9 cellular contexts compared by ENCODE assay signal in the genomic region with DNA sequence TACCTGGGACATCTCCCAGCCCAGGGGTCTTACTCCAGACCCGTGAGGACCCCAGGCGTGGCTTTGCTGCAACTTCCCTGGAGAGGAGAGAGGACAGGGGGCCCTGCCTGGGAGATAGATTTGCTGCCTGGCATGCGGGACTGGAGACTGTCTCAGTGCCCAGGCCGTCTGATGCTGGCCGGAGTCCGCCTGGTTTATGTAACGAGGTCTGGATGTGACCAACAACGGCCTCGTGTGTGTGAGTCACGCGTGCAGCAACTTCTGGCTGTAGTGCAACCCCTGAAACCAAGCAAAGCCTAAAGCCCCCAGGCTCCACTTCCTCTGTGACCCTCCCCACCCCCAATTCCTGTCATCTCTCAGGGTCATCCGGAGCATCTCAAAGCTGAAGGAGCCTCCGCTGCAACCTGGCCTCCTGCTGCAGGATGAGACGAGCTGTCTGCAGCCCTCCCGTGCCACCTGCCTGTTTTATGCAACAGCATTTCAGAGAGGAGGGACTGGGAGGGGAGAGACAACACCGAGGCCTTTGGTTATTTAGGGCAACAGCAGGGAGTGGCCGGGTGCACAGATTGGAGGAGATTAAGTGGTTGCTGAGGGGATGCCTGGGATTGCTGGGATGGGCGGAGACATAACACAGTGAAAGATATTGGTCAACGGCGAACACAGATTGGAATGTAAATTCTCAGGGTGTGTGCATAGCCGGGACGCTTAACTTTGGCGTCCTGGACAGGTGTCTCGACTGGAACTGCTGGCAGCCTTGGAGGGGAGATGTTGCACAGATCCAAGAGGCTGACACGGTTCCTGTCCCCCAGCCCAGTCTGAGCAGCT. TPM values are rescaled to one million over a fixed set of nuclear protein-coding genes. Genes with fewer than 3 reads are reported as not detected.
DNase-seq lines count a peak whose midpoint lies in the region; ATAC-seq and TF ChIP-seq lines count a peak whose summit lies in the region.
"Had no signal": no experiment of that assay in that cellular context is flagged by ENCODE, and none has a peak within 500 bp of the region (broad histone marks: within the 10 kb centered on the region; RNA-seq: fewer than 3 reads in every experiment).

No MANE protein-coding gene starts in this region.

- H3K79me2 ChIP-seq in osteoblast (ENCODE audit: insufficient read depth, low read length), result no peaks in the 10 kb centered on the region

- H3K36me3 ChIP-seq in osteoblast (ENCODE audit: insufficient read depth, low read length), result no peaks in the 10 kb centered on the region

- no peak overlapping the region for H3K4me3 ChIP-seq in osteoblast (ENCODE audit: insufficient read depth, low read length)

- no peaks in the 10 kb centered on the region for H3K9me3 ChIP-seq in osteoblast (ENCODE audit: low read depth, low read length)

- H3K27ac ChIP-seq in osteoblast (ENCODE audit: low read depth, low read length), result no peak overlapping the region

- H2AFZ ChIP-seq in osteoblast (ENCODE audit: low read length), result no peak overlapping the region

- in situ Hi-C loops in Caki2 (cut with HindIII; ENCODE audit: low pct_unique_long_range_greater_than_20kb, low sequenced_read_pairs), result no loop called here

- H3K27me3 ChIP-seq in osteoblast (ENCODE audit: insufficient read depth, low read length), result peaks cover 2% of the 10 kb centered on the region

- ATAC-seq in esophagus mucosa (peak; percentile 35), GM18498 (IDR thresholded peaks at IDR 0.05; ENCODE audit: unreplicated experiment) (no peak), HG03565 (IDR thresholded peaks at IDR 0.05; ENCODE audit: unreplicated experiment) (no peak)

- DNase-seq in Caki2 (ENCODE audit: low read depth) (peak; percentile 22), NCI-H748 treated with DMSO at 0.1 percent for 48 hours (lab: John Stamatoyannopoulos, UW) (peak; percentile 1), osteoblast (ENCODE audit: insufficient read length, low spot score, missing footprints) (peak; percentile 81), NCI-H510A (lab: John Stamatoyannopoulos, UW) (no peak)
- no peak for DNase-seq in stimulated activated CD4-positive, alpha-beta T cell treated with anti-CD3 and anti-CD28 coated beads, Interleukin-12 subunit alpha, Interleukin-12 subunit beta, amount 100 ng/mL, for 4 hours
- DNase-seq: CD4-positive, alpha-beta T cell had no signal

- no peak for TF ChIP-seq CTCF in osteoblast (IDR thresholded peaks at IDR 0.05; ENCODE audit: extremely low read depth, low read depth, low read length)

- H4K20me1 ChIP-seq in osteoblast (ENCODE audit: insufficient read depth, low read length), result no peaks in the 10 kb centered on the region

- H3K4me1 ChIP-seq in osteoblast (ENCODE audit: insufficient read depth, low read length), result no peaks in the 10 kb centered on the region

- H3K4me2 ChIP-seq in osteoblast (ENCODE audit: insufficient read depth, low read length), result no peak overlapping the region

RNA-seq across cellular contexts. Expression of a gene that starts 16.0 kb away (rescaled TPM):
- not detected in 2 replicates for total RNA-seq in Caki2 (2014; rRNA removed; shearing (Covaris generic); ENCODE audit: low replicate concordance)
- total RNA-seq in esophagus mucosa (14.2 TPM), osteoblast (3.2 and 4.0 TPM in 2 replicates)
- total RNA-seq: CD4-positive, alpha-beta T cell had no signal

Comparison
In these comparisons a context has a peak if more than half of its experiments do, and no peak if none do; other contexts are left out.
1. DNase-seq: peak in Caki2 (single experiment), NCI-H748 treated with DMSO at 0.1 percent for 48 hours (single experiment) and osteoblast (single experiment); none in NCI-H510A (single experiment) and stimulated activated CD4-positive, alpha-beta T cell treated with anti-CD3 and anti-CD28 coated beads, Interleukin-12 subunit alpha, Interleukin-12 subunit beta, amount 100 ng/mL, for 4 hours (single experiment).